In the genomic region with DNA sequence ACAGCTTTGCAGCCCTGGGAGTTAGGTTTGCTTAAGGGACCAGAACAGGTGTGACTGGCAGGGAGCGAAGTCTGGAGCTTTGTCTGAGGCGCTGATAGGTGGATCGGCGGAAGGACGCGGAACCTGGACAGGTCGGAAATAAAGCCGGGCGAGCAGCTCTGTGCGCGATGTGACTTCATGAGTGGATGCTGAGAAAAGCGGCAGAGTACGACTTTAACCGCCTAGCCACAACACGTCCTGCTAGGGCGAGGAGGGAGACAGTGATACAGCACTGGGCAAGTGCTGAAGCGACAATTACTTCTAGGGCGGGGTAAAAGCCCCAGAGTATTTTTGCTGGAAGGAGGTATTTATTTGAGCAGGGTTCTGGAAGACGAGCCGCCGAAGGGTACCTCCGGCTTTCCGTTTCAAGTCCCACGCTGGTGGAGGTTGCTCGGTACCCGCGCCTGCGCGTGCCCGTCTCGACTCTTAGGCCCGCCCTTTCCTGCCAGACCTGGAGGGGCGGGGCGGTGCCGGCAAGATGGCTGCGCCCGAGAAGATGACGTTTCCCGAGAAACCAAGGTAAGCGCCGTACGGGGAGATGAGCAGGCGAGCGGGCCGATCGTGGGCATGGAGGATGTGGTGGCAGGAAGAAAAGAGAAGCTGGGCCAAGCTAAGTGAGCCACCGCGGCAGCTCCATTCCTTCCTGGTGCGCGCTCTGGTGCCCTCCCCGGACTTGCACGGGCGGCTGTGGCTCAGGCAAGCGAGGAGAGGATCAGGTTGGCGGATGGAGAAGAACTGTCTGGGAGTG, we compare ENCODE assay signal across 8 cellular contexts. TPM values are rescaled to one million over a fixed set of nuclear protein-coding genes. Genes with fewer than 3 reads are reported as not detected.
DNase-seq lines count a peak whose midpoint lies in the region; ATAC-seq and TF ChIP-seq lines count a peak whose summit lies in the region.

A gene with protein sequence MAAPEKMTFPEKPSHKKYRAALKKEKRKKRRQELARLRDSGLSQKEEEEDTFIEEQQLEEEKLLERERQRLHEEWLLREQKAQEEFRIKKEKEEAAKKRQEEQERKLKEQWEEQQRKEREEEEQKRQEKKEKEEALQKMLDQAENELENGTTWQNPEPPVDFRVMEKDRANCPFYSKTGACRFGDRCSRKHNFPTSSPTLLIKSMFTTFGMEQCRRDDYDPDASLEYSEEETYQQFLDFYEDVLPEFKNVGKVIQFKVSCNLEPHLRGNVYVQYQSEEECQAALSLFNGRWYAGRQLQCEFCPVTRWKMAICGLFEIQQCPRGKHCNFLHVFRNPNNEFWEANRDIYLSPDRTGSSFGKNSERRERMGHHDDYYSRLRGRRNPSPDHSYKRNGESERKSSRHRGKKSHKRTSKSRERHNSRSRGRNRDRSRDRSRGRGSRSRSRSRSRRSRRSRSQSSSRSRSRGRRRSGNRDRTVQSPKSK (plus strand): TSS at position 506 of the 787 bp plus-strand sequence. CDS start 12 bp downstream, at position 518.

- peak; percentile 90 for DNase-seq in GM13976 (ENCODE audit: low spot score)
- peak; percentile 55 for DNase-seq in NCI-H128 (lab: John Stamatoyannopoulos, UW; ENCODE audit: unreplicated experiment)
- peak; percentile 90 for DNase-seq in T follicular helper cell (ENCODE audit: low read depth)
- peak; percentile 70 for DNase-seq in amniotic epithelial cell (ENCODE audit: low read depth)
- peak; percentile 89 for DNase-seq in left ventricle myocardium superior
- DNase-seq in pulmonary artery endothelial cell (ENCODE audit: low read depth, low spot score): peak; percentile 44
- peak; percentile 82 to 84 for DNase-seq in uterus

- no peaks in the 10 kb centered on the region for H3K4me1 ChIP-seq in uterus

- H3K9me3 ChIP-seq in uterus: no peaks in the 10 kb centered on the region

- no peaks in the 10 kb centered on the region for H3K36me3 ChIP-seq in uterus

- intact Hi-C loops in left ventricle myocardium superior (cut with micrococcal nuclease) (no loop called here), uterus (cut with DNase I; ENCODE audit: low total_unique reads) (no loop called here)

- peak within 1 kb of the TSS; percentile 67 to 81 for H3K4me3 ChIP-seq in uterus

- ATAC-seq in HG02763 (IDR thresholded peaks at IDR 0.05; ENCODE audit: unreplicated experiment) (peak; percentile 92), left ventricle myocardium superior (peak; percentile 99)

- no peaks in the 10 kb centered on the region for H3K27me3 ChIP-seq in uterus

- in situ Hi-C loops in GM13976 (cut with MboI; ENCODE audit: low sequenced_read_pairs, unreplicated experiment): no loop called here

- TF ChIP-seq POLR2A in uterus (IDR thresholded peaks at IDR 0.05): peak; percentile 36 to 56

- peak within 1 kb of the TSS; percentile 77 to 81 for H3K27ac ChIP-seq in uterus

- TF ChIP-seq CTCF in GM13976 (IDR thresholded peaks at IDR 0.05; ENCODE audit: borderline replicate concordance, control extremely low read depth, extremely low read depth, insufficient read depth, missing control alignments) (no peak), uterus (IDR thresholded peaks at IDR 0.05) (peak in 1 of 4 experiments; percentile 7)

RNA-seq across cellular contexts. Expression of the gene that starts here (rescaled TPM):
- total RNA-seq in left ventricle myocardium superior: 7.3 TPM
- 2.2 and 2.6 TPM in 2 replicates for total RNA-seq in pulmonary artery endothelial cell
- total RNA-seq in uterus: 10 to 100 TPM in 2 of 4 donors, 1 to 10 TPM in 2; 1.8 to 28.2 (median 11.6) TPM

Comparison
In these comparisons a context has a peak if more than half of its experiments do, and no peak if none do; other contexts are left out.
1. Peak in every context shown above with its lines: DNase-seq, ATAC-seq, H3K4me3 ChIP-seq and H3K27ac ChIP-seq.